Comparison of ENCODE assay signal across 34 cellular contexts in the genomic region with DNA sequence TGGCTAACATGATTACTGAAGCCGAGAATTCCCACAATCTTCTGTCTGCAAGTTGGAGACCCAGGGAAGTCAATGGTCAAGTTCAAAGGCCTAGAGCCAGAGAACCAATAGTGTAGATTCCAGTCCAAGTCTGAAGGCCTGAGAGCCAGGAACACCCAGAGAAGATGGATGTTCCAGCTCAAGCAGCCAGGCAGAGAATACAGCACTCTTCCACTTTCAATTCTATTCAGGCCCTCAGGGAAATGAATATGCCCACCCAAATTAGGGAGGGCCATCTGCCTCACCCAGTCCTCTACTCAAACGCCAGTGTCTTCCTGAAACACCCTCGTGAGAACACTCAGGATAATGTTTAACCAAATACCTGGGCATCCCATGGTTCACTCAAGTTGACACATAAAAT.
"Had no signal": no experiment of that assay in that cellular context is flagged by ENCODE, and none has a peak within 500 bp of the region (broad histone marks: within the 10 kb centered on the region; RNA-seq: fewer than 3 reads in every experiment).

No MANE protein-coding gene starts in this region.

- H3K36me3 ChIP-seq: MG63 had no signal

- H3K27ac ChIP-seq: KMS-11 had no signal

- DNase-seq: Karpas-422, Kasumi-1, MG63, MM.1S, MV-4-11, NCI-H1048, NCI-H1092, NCI-H1092 treated with DMSO at 0.1 percent for 48 hours, NCI-H1105, NCI-H1105 treated with DMSO at 0.1 percent for 48 hours, NCI-H1417, NCI-H1417 treated with DMSO at 0.1 percent for 48 hours, NCI-H1436, NCI-H1436 treated with DMSO at 0.1 percent for 48 hours, NCI-H146, NCI-H1694, NCI-H1694 treated with DMSO at 0.1 percent for 48 hours, NCI-H187, NCI-H187 treated with DMSO at 0.1 percent for 48 hours, NCI-H1930, NCI-H2029, NCI-H2029 treated with DMSO at 0.1 percent for 48 hours, NCI-H2081, NCI-H2081 treated with DMSO at 0.1 percent for 48 hours, NCI-H2107, NCI-H2171, NCI-H2171 treated with DMSO at 0.1 percent for 48 hours, NCI-H2227 treated with DMSO at 0.1 percent for 48 hours, NCI-H226, NCI-H345, NCI-H446, NCI-H446 treated with DMSO at 0.1 percent for 48 hours, NCI-H510A had no signal

- H3K4me3 ChIP-seq: MG63 had no signal

- H3K9me3 ChIP-seq: MG63 had no signal

- H3K27me3 ChIP-seq: MG63 had no signal
